ENCODE assay signal across 17 cellular contexts in the genomic region with DNA sequence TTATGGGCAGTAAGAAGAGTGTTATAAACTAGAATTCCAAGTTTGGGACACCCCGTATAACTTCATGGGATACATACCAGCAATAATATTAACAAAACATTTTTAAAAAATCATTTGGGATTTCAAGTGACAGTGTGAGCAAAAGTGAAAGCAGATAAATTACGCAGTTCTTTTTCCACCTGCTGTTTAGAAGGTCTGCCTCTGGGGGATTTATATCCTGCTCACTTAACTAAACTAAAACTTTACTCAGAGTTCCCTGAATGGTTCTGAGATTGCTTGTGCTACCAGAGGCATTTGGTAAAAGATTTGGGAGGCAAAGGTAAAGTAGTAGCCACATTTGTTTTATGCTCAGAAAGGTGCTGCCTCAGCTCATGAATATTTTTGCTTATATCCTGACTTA. TPM values are rescaled to one million over a fixed set of nuclear protein-coding genes. Genes with fewer than 3 reads are reported as not detected.
"Had no signal": no experiment of that assay in that cellular context is flagged by ENCODE, and none has a peak within 500 bp of the region (broad histone marks: within the 10 kb centered on the region; RNA-seq: fewer than 3 reads in every experiment).

No MANE protein-coding gene starts in this region.

RNA-seq across cellular contexts. Expression of a gene that starts 57.5 kb away (rescaled TPM):
- total RNA-seq: activated CD4-positive, alpha-beta memory T cell treated with anti-CD3 and anti-CD28 coated beads, Interleukin-2, amount 10 ng/mL, durations not matched to agents 7 days and 5 days; activated CD4-positive, alpha-beta T cell treated with anti-CD3 and anti-CD28 coated beads for 36 hours; activated CD4-positive, alpha-beta T cell treated with anti-CD3 and anti-CD28 coated beads, Interleukin-2, amount 10 ng/mL, durations not matched to agents 7 days and 5 days; activated CD8-positive, alpha-beta memory T cell treated with anti-CD3 and anti-CD28 coated beads, Interleukin-2, amount 10 ng/mL, durations not matched to agents 7 days and 5 days; activated CD8-positive, alpha-beta T cell treated with anti-CD3 and anti-CD28 coated beads, Interleukin-2, amount 10 ng/mL, durations not matched to agents 7 days and 5 days; activated naive CD8-positive, alpha-beta T cell treated with anti-CD3 and anti-CD28 coated beads, Interleukin-2, amount 10 ng/mL, durations not matched to agents 7 days and 5 days; activated T-helper 2 cell treated with anti-CD3 and anti-CD28 coated beads, Interferon-gamma antibody, Interleukin-2, Interleukin-4, amounts not matched to agents 10 μg/mL and 5 μg/mL and 100 μg/mL, durations not matched to agents 14 hours and 24 hours and 36 hours; ascending aorta; body of pancreas; breast epithelium; cardiac septum; cerebellum; colonic mucosa; T-helper 17 cell; T-helper 2 cell treated with Interferon-gamma antibody and Interleukin-4, amounts not matched to agents 100 ng/mL and 5 ng/mL, for 36 hours; WTC11 had no signal
- polyA plus RNA-seq: adipose tissue had no signal
